Comparison of ENCODE assay signal across 11 cellular contexts in genomic region chr17:80755650-80756405, GRCh38.
DNase-seq lines count a peak whose midpoint lies in the region; TF ChIP-seq lines count a peak whose summit lies in the region.
"Had no signal": no experiment of that assay in that cellular context is flagged by ENCODE, and none has a peak within 500 bp of the region (broad histone marks: within the 10 kb centered on the region; RNA-seq: fewer than 3 reads in every experiment).

No MANE protein-coding gene starts in this region.

- no peaks in the 10 kb centered on the region for H3K36me3 ChIP-seq in H7 (replicated peaks; ENCODE audit: control insufficient read depth, insufficient read depth, low read length)
- H3K36me3 ChIP-seq in kidney epithelial cell (ENCODE audit: control insufficient read depth, insufficient read depth, low read length) = no peaks in the 10 kb centered on the region
- H3K36me3 ChIP-seq in effector memory CD4-positive, alpha-beta T cell (ENCODE audit: control insufficient read depth, insufficient read depth, low read length) = peaks cover 12% of the 10 kb centered on the region
- no peaks in the 10 kb centered on the region for H3K36me3 ChIP-seq in colonic mucosa
- H3K36me3 ChIP-seq: thoracic aorta had no signal

- peaks cover 17% of the 10 kb centered on the region for H3K4me1 ChIP-seq in effector memory CD4-positive, alpha-beta T cell (ENCODE audit: control insufficient read depth, insufficient read depth, low read length, poor library complexity, severe bottlenecking)
- no peaks in the 10 kb centered on the region for H3K4me1 ChIP-seq in colonic mucosa

- H3K9me3 ChIP-seq in effector memory CD4-positive, alpha-beta T cell (ENCODE audit: control insufficient read depth, low read length) = no peaks in the 10 kb centered on the region
- H3K9me3 ChIP-seq in colonic mucosa = no peaks in the 10 kb centered on the region
- H3K9me3 ChIP-seq: thoracic aorta had no signal

- H3K4me3 ChIP-seq in H7 (ENCODE audit: insufficient read depth, low read depth, low read length) (no peak overlapping the region), WI38 (ENCODE audit: low read depth, low read length) (no peak overlapping the region), kidney epithelial cell (ENCODE audit: low read depth, low read length) (no peak overlapping the region), colonic mucosa (no peak overlapping the region)
- H3K4me3 ChIP-seq in effector memory CD4-positive, alpha-beta T cell (ENCODE audit: insufficient read depth, low read depth, low read length, poor library complexity, severe bottlenecking) = no peak overlapping the region
- H3K4me3 ChIP-seq: thoracic aorta had no signal

- no peak overlapping the region for H3K9ac ChIP-seq in colonic mucosa (ENCODE audit: low read depth in 2 of 2, low read length in 2 of 2)

- H3K27me3 ChIP-seq in H7 (ENCODE audit: control insufficient read depth, insufficient read depth, low read length) (no peaks in the 10 kb centered on the region), kidney epithelial cell (ENCODE audit: control insufficient read depth, insufficient read depth, low read length) (no peaks in the 10 kb centered on the region), colonic mucosa (no peaks in the 10 kb centered on the region)
- no peaks in the 10 kb centered on the region for H3K27me3 ChIP-seq in effector memory CD4-positive, alpha-beta T cell (replicated peaks; ENCODE audit: control insufficient read depth, insufficient read depth, low read length, poor library complexity, severe bottlenecking)

- DNase-seq in DMS53 (lab: John Stamatoyannopoulos, UW) (peak; percentile 31), DMS53 treated with DMSO at 0.1 percent for 48 hours (lab: John Stamatoyannopoulos, UW; ENCODE audit: unreplicated experiment) (no peak), H7 (peak; percentile 84), kidney epithelial cell (ENCODE audit: low read depth) (no peak), colonic mucosa (no peak), NCI-H2171 (lab: John Stamatoyannopoulos, UW) (no peak)
- no peak for DNase-seq in effector memory CD4-positive, alpha-beta T cell
- DNase-seq: NCI-H2227 treated with DMSO at 0.1 percent for 48 hours had no signal

- intact Hi-C loops in colonic mucosa (cut with DNase I) = no loop called here

- TF ChIP-seq CTCF in WI38 (IDR thresholded peaks at IDR 0.05; ENCODE audit: low read depth, low read length) (0 out of 2 replicates have a peak, but pooled peaks have one; percentile 4), kidney epithelial cell (IDR thresholded peaks at IDR 0.05; ENCODE audit: insufficient read depth, low read length, poor library complexity, severe bottlenecking) (peak; percentile 23), colonic mucosa (IDR thresholded peaks at IDR 0.05) (no peak)

- no peak overlapping the region for H3K27ac ChIP-seq in effector memory CD4-positive, alpha-beta T cell (ENCODE audit: insufficient read depth, low read length, poor library complexity, severe bottlenecking)
- no peak overlapping the region for H3K27ac ChIP-seq in colonic mucosa
- H3K27ac ChIP-seq: 22Rv1, thoracic aorta had no signal

Comparison
In these comparisons a context has a peak if more than half of its experiments do, and no peak if none do; other contexts are left out.
1. DNase-seq: peak in DMS53 (single experiment) and H7 (single experiment); none in DMS53 treated with DMSO at 0.1 percent for 48 hours (single experiment), kidney epithelial cell (single experiment), effector memory CD4-positive, alpha-beta T cell (0 of 3), colonic mucosa (single experiment) and NCI-H2171 (single experiment).